In genomic region chr14:35333347-35333730, GRCh38 we compare ENCODE assay signal across 2 cellular contexts.
TF ChIP-seq lines count a peak whose summit lies in the region.

No MANE protein-coding gene starts in this region.

TF ChIP-seq in SK-N-SH, 30 proteins besides CTCF, POLR2A, EP300 and RAD21 (continued from another document):
- TF ChIP-seq ZBTB33 (IDR thresholded peaks at IDR 0.05; ENCODE audit: borderline replicate concordance, low read depth) (no peak), USF1 (IDR thresholded peaks at IDR 0.05; ENCODE audit: borderline replicate concordance, low read depth) (no peak), NRF1 (IDR thresholded peaks at IDR 0.05; ENCODE audit: low read depth, low read length) (no peak), PBX3 (IDR thresholded peaks at IDR 0.05) (no peak), EZH2phosphoT487 (IDR thresholded peaks at IDR 0.05; ENCODE audit: borderline replicate concordance, low read depth) (no peak), RXRA (IDR thresholded peaks at IDR 0.05; ENCODE audit: borderline replicate concordance, low read depth) (no peak), POLR2AphosphoS5 (IDR thresholded peaks at IDR 0.05; ENCODE audit: low read depth, low read length) (no peak), GABPA (IDR thresholded peaks at IDR 0.05; ENCODE audit: low read depth) (no peak), JUND (IDR thresholded peaks at IDR 0.05) (no peak), FOXJ3 (CRISPR knock-in tag; IDR thresholded peaks at IDR 0.05) (no peak), TAF1 (IDR thresholded peaks at IDR 0.05; ENCODE audit: borderline replicate concordance, low read depth, low read length) (no peak), MXI1 (IDR thresholded peaks at IDR 0.05; ENCODE audit: low read depth, low read length) (no peak)

TF ChIP-seq in SK-N-SH treated with all-trans-retinoic acid at 6 μM for 48 hours, 23 proteins besides CTCF, POLR2A, EP300 and RAD21 (continued from another document):
- no peak for TF ChIP-seq CREB5 (CRISPR knock-in tag; IDR thresholded peaks at IDR 0.05; ENCODE audit: low read depth)
